26 cellular contexts compared by ENCODE assay signal in genomic region chr3:188672840-188673239, GRCh38.
DNase-seq lines count a peak whose midpoint lies in the region; ATAC-seq and TF ChIP-seq lines count a peak whose summit lies in the region.
"Had no signal": no experiment of that assay in that cellular context is flagged by ENCODE, and none has a peak within 500 bp of the region (broad histone marks: within the 10 kb centered on the region; RNA-seq: fewer than 3 reads in every experiment).

No MANE protein-coding gene starts in this region.

- H3K36me3 ChIP-seq in mammary epithelial cell (ENCODE audit: insufficient read depth, low read length) = no peaks in the 10 kb centered on the region

- H3K27ac Mint-ChIP-seq in nephron progenitor cell = peak overlapping the region; percentile 11
- H3K27ac Mint-ChIP-seq: CD8-positive, alpha-beta T cell had no signal

- peaks cover 11% of the 10 kb centered on the region for H3K9me3 Mint-ChIP-seq in nephron progenitor cell
- H3K9me3 Mint-ChIP-seq: CD8-positive, alpha-beta T cell had no signal

- H3K27ac ChIP-seq in mammary epithelial cell (ENCODE audit: insufficient read depth, low read depth, low read length) = peak overlapping the region; percentile 97
- H3K27ac ChIP-seq: KMS-11 had no signal

- dilution Hi-C loops in mammary epithelial cell (cut with HindIII; ENCODE audit: low sequenced_read_pairs) = no loop called here

- H3K79me2 ChIP-seq in mammary epithelial cell (ENCODE audit: insufficient read depth, low read length) = peaks cover 11% of the 10 kb centered on the region

- in situ Hi-C loops in mammary epithelial cell (cut with MboI; ENCODE audit: low sequenced_read_pairs in 2 of 2) = no loop called here

- H3K27me3 Mint-ChIP-seq in nephron progenitor cell (ENCODE audit: low read depth, poor library complexity) = no peaks in the 10 kb centered on the region

- peak overlapping the region; percentile 62 for H2AFZ ChIP-seq in mammary epithelial cell (ENCODE audit: low read depth, low read length)

- H4K20me1 ChIP-seq in mammary epithelial cell (ENCODE audit: insufficient read depth, low read length) = no peaks in the 10 kb centered on the region

- no peak for TF ChIP-seq CTCF in mammary epithelial cell (conservative IDR thresholded peaks at IDR 0.05 in 1 of 2, IDR thresholded peaks at IDR 0.05 in 1 of 2; ENCODE audit: extremely low read depth in 1 of 2, insufficient read depth in 1 of 2, low read depth in 1 of 2, low read length in 2 of 2)
- TF ChIP-seq CTCF in nephron progenitor cell (IDR thresholded peaks at IDR 0.05) = no peak

- ATAC-seq in left ventricle myocardium superior (peak; percentile 74), Right ventricle myocardium inferior (no peak)
- ATAC-seq: CD8-positive, alpha-beta T cell; GM12878 had no signal

- WGBS in mammary epithelial cell (ENCODE audit: low coverage, missing lambda C conversion rate) = 67% methylated on average over 4 of the region's 4 CpGs

- H3K4me3 ChIP-seq in mammary epithelial cell (replicated peaks in 1 of 3; ENCODE audit: insufficient read depth in 1 of 3, low read depth in 2 of 3, low read length in 3 of 3) = peak overlapping the region in 2 of 3 experiments; percentile 41 to 42
- H3K4me3 ChIP-seq: GM12878 had no signal

- H3K27me3 ChIP-seq in mammary epithelial cell (ENCODE audit: insufficient read depth, low read length) = no peaks in the 10 kb centered on the region

- no peaks in the 10 kb centered on the region for H3K9me3 ChIP-seq in mammary epithelial cell (replicated peaks; ENCODE audit: insufficient read depth, low read length)

- intact Hi-C loops in left ventricle myocardium superior (cut with micrococcal nuclease) (no loop called here), Right ventricle myocardium inferior (cut with DNase I) (no loop called here), mammary epithelial cell (cut with micrococcal nuclease) (loop anchor here (5.0 to 10.0 kb wide), 2 partner anchors 518 to 931 kb away; partner anchors contain the start of gene LPP)

- BruUV-seq in mammary epithelial cell (replicated peaks; lab: Mats Ljungman, UMichigan) = no TSS peak

- H3K4me1 Mint-ChIP-seq in nephron progenitor cell = no peaks in the 10 kb centered on the region

- peak overlapping the region; percentile 77 for H3K4me2 ChIP-seq in mammary epithelial cell (ENCODE audit: insufficient read depth, low read depth, low read length)
- H3K4me2 ChIP-seq: KMS-11 had no signal

- peak overlapping the region; percentile 65 for H3K9ac ChIP-seq in mammary epithelial cell (ENCODE audit: insufficient read depth, low read length)
- H3K9ac ChIP-seq: KMS-11 had no signal

- DNase-seq in left ventricle myocardium superior (no peak), Right ventricle myocardium inferior (ENCODE audit: missing footprints) (no peak), mammary epithelial cell (no peak), nephron progenitor cell (no peak), NCI-H2227 treated with DMSO at 0.1 percent for 48 hours (lab: John Stamatoyannopoulos, UW) (no peak), NCI-H345 treated with DMSO at 0.1 percent for 48 hours (lab: John Stamatoyannopoulos, UW; ENCODE audit: unreplicated experiment) (no peak)
- no peak for DNase-seq in stimulated activated CD4-positive, alpha-beta T cell treated with anti-CD3 and anti-CD28 coated beads, Interleukin-2, amount 100 ng/mL, for 48 hours
- DNase-seq in stimulated activated CD4-positive, alpha-beta T cell treated with anti-CD3 and anti-CD28 coated beads, Interleukin-4, amount 100 ng/mL, for 4 hours = no peak
- DNase-seq: C1 segment of cervical spinal cord; CD8-positive, alpha-beta T cell; DMS 273 treated with DMSO at 0.1 percent for 48 hours; DMS79; EL; GDM1; GOT3; HCEC 1CT; IMR-90; NCI-H1092 treated with DMSO at 0.1 percent for 48 hours; NCI-H1436 treated with DMSO at 0.1 percent for 48 hours; NCI-H187 treated with DMSO at 0.1 percent for 48 hours; NCI-H2171 treated with DMSO at 0.1 percent for 48 hours; NCI-H446; NCI-H524 treated with DMSO at 0.1 percent for 48 hours; NCI-H774 had no signal

- H3K4me3 Mint-ChIP-seq in nephron progenitor cell = no peak overlapping the region
- H3K4me3 Mint-ChIP-seq: CD8-positive, alpha-beta T cell had no signal

- CTCF ChIA-PET in mammary epithelial cell (lab: Charles Lee; ENCODE audit: low non-redundant PET) = no interaction called here

- peaks cover 20% of the 10 kb centered on the region for H3K36me3 Mint-ChIP-seq in nephron progenitor cell (ENCODE audit: low read depth)

- H3K4me1 ChIP-seq in mammary epithelial cell (ENCODE audit: insufficient read depth, low read length) = peaks cover 35% of the 10 kb centered on the region
